ENCODE assay signal across 1 cellular context in the genomic region with DNA sequence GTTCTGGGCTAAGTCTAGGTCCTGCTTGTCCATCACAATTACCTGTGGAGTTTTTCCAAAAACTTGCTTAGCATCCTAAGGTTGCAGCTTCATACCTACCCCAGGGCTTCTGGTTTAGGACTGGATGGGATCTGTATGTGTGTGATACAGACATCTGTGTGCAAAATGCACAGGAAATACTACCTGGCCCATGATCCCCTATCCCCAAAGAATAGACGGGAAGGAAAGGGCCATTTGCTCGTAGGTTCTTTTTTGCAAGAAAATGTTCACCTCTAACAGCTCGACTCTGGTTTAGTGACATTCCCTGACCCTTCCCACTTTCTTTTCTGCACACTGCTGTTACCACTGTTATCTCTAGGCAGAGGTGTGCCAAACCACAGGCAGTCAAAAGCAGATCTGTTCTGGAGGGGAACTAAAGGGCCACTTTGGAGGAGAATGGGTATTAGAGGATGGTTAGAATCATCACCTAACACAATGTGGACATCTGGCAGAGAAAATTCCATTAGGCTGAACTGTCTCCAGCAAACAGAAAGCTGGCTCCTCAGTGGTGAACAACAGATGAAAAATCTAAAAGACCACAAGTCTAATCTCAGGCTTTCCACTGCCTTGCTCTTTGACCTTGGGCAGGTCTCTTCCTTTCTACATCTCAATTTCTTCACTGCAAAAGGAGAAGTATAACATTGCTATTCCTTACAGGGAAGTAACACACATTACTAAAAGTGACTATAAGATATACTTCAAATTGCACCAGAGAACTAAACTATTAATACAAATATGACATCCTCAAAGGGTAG.
TF ChIP-seq lines count a peak whose summit lies in the region.

No MANE protein-coding gene starts in this region.

TF ChIP-seq in SK-N-SH treated with all-trans-retinoic acid at 6 μM for 48 hours, 23 proteins besides CTCF, POLR2A, EP300 and RAD21 (continued from another document):
- TF ChIP-seq TCF4 (CRISPR knock-in tag; IDR thresholded peaks at IDR 0.05; ENCODE audit: borderline replicate concordance) (no peak; the same call in 1 of the 2 replicates), SNAI2 (CRISPR knock-in tag; IDR thresholded peaks at IDR 0.05) (no peak), BACH2 (CRISPR knock-in tag; IDR thresholded peaks at IDR 0.05; ENCODE audit: borderline replicate concordance) (no peak), ARNTL (CRISPR knock-in tag; IDR thresholded peaks at IDR 0.05; ENCODE audit: borderline replicate concordance, low read depth) (no peak), ZFP30 (CRISPR knock-in tag; IDR thresholded peaks at IDR 0.05) (no peak), ZC3H10 (CRISPR knock-in tag; IDR thresholded peaks at IDR 0.05) (no peak), TOX (CRISPR knock-in tag; IDR thresholded peaks at IDR 0.05; ENCODE audit: borderline replicate concordance) (no peak), ZNF8 (CRISPR knock-in tag; IDR thresholded peaks at IDR 0.05) (no peak), PPARA (CRISPR knock-in tag; IDR thresholded peaks at IDR 0.05; ENCODE audit: borderline replicate concordance) (no peak)
- TF ChIP-seq, protein P1, sequence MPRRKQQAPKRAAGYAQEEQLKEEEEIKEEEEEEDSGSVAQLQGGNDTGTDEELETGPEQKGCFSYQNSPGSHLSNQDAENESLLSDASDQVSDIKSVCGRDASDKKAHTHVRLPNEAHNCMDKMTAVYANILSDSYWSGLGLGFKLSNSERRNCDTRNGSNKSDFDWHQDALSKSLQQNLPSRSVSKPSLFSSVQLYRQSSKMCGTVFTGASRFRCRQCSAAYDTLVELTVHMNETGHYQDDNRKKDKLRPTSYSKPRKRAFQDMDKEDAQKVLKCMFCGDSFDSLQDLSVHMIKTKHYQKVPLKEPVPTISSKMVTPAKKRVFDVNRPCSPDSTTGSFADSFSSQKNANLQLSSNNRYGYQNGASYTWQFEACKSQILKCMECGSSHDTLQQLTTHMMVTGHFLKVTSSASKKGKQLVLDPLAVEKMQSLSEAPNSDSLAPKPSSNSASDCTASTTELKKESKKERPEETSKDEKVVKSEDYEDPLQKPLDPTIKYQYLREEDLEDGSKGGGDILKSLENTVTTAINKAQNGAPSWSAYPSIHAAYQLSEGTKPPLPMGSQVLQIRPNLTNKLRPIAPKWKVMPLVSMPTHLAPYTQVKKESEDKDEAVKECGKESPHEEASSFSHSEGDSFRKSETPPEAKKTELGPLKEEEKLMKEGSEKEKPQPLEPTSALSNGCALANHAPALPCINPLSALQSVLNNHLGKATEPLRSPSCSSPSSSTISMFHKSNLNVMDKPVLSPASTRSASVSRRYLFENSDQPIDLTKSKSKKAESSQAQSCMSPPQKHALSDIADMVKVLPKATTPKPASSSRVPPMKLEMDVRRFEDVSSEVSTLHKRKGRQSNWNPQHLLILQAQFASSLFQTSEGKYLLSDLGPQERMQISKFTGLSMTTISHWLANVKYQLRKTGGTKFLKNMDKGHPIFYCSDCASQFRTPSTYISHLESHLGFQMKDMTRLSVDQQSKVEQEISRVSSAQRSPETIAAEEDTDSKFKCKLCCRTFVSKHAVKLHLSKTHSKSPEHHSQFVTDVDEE (CRISPR knock-in tag; IDR thresholded peaks at IDR 0.05), result no peak
